Comparison of ENCODE assay signal across 1 cellular context in the genomic region with DNA sequence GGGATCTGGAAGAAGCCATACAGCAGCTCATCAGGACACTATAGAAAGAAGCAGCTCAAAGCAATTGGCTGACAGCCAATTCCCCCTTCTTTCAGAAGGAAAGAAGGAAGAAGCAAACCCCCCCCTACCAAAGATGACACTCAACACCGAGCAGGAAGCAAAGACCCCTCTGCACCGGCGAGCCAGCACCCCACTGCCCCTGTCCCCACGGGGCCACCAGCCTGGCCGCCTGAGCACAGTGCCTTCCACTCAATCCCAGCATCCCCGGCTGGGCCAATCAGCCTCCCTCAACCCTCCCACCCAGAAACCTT.
A peak's percentile ranks its signal among the peaks of the same experiment; 100 is the strongest.
TF ChIP-seq lines count a peak whose summit lies in the region.

No MANE protein-coding gene starts in this region.

TF ChIP-seq in K562, 482 proteins besides CTCF, POLR2A, EP300 and RAD21:
- TF ChIP-seq NFIC (IDR thresholded peaks at IDR 0.05) = peak; percentile 81
- TF ChIP-seq, protein P1, sequence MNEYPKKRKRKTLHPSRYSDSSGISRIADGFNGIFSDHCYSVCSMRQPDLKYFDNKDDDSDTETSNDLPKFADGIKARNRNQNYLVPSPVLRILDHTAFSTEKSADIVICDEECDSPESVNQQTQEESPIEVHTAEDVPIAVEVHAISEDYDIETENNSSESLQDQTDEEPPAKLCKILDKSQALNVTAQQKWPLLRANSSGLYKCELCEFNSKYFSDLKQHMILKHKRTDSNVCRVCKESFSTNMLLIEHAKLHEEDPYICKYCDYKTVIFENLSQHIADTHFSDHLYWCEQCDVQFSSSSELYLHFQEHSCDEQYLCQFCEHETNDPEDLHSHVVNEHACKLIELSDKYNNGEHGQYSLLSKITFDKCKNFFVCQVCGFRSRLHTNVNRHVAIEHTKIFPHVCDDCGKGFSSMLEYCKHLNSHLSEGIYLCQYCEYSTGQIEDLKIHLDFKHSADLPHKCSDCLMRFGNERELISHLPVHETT (CRISPR knock-in tag; conservative IDR thresholded peaks at IDR 0.05 in 1 of 2, IDR thresholded peaks at IDR 0.05 in 1 of 2) = no peak
- no peak for TF ChIP-seq HMGN3 (IDR thresholded peaks at IDR 0.05; ENCODE audit: borderline replicate concordance, extremely low read depth, insufficient read length, low read depth, low read length)
- no peak for TF ChIP-seq ELF1 (tag; IDR thresholded peaks at IDR 0.05)
- no peak for TF ChIP-seq TARDBP (IDR thresholded peaks at IDR 0.05)
- no peak for TF ChIP-seq BDP1 (IDR thresholded peaks at IDR 0.05; ENCODE audit: insufficient read depth, insufficient read length)
- no peak for TF ChIP-seq SOX6 (IDR thresholded peaks at IDR 0.05)
